In the genomic region with DNA sequence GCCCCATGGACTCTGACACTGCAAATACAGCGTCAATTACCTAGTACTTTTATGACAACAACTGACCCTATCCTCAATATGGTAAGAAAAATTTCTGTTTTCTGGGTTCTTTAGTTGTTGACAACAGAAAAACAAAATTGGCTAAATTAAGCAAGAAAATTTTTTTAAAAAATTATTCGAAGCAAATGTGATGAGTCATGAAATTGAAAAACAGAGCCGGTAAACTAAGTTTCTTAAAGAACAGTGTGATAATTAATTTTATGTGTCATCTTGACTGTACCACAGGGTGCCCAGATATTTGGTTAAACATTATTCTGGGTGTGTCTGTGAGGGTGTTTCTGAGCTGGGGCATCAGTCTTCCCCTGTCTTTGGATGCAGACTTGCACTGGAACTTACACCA, we compare ENCODE assay signal across 8 cellular contexts.
"Had no signal": no experiment of that assay in that cellular context is flagged by ENCODE, and none has a peak within 500 bp of the region (broad histone marks: within the 10 kb centered on the region; RNA-seq: fewer than 3 reads in every experiment).

No MANE protein-coding gene starts in this region.

- H3K27ac ChIP-seq: GM23248, KMS-11 had no signal

- H2AFZ ChIP-seq: GM23248 had no signal

- H3K4me3 ChIP-seq: GM23248 had no signal

- DNase-seq: GM23248, GOT3, H9, HCEC 1CT, KBM-7 had no signal

- H3K9ac ChIP-seq: GM23248, KMS-11 had no signal

- H3K4me2 ChIP-seq: KMS-11 had no signal

- FAIRE-seq: H54, HTR-8/SVneo had no signal
